In the genomic region with DNA sequence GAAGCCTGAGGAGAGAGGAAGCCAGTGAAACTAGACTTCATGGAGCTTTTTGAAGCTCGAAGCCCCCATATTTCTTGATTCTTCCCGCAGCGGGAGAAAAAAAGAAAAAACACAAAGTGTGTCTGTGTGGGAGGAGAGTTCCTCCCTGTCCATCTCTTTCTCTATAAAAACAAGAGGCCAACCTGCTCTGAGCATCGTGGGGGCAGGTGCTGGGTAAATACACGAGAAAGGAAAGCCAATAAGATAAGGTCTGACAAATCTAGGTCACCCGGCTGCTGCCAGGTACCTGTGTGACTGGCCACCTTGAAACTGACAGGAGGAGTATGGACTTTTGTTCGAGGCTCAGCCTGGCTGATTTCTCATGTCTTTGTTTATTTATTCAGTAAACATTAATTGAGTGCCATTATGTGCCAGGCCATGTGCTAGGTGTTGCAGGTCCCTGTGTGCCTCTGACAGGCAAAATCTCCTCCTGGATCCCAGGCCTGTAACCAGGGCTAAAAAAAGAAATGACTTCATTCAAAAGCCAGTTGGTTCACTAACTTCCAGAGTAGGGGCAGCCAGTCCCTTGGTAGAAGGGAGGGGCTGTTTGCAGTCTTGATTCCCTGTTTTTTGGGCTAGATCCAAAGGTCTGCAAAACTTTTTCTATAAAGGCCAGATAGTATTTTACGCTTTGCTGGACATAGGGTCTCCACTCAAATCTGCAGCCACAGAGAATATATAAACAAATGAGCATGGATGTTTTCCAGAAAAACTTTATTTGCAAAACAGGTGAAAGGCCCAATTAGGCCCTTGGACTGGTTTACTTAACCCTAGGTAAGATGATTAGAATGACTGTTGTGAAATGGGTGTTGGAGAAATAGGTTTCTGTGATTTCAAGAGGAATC, we compare ENCODE assay signal across 1 cellular context.
TF ChIP-seq lines count a peak whose summit lies in the region.

No MANE protein-coding gene starts in this region.

TF ChIP-seq in HepG2, 621 proteins besides CTCF, POLR2A, EP300 and RAD21 (continued from another document and continues in another):
- TF ChIP-seq, protein P1, sequence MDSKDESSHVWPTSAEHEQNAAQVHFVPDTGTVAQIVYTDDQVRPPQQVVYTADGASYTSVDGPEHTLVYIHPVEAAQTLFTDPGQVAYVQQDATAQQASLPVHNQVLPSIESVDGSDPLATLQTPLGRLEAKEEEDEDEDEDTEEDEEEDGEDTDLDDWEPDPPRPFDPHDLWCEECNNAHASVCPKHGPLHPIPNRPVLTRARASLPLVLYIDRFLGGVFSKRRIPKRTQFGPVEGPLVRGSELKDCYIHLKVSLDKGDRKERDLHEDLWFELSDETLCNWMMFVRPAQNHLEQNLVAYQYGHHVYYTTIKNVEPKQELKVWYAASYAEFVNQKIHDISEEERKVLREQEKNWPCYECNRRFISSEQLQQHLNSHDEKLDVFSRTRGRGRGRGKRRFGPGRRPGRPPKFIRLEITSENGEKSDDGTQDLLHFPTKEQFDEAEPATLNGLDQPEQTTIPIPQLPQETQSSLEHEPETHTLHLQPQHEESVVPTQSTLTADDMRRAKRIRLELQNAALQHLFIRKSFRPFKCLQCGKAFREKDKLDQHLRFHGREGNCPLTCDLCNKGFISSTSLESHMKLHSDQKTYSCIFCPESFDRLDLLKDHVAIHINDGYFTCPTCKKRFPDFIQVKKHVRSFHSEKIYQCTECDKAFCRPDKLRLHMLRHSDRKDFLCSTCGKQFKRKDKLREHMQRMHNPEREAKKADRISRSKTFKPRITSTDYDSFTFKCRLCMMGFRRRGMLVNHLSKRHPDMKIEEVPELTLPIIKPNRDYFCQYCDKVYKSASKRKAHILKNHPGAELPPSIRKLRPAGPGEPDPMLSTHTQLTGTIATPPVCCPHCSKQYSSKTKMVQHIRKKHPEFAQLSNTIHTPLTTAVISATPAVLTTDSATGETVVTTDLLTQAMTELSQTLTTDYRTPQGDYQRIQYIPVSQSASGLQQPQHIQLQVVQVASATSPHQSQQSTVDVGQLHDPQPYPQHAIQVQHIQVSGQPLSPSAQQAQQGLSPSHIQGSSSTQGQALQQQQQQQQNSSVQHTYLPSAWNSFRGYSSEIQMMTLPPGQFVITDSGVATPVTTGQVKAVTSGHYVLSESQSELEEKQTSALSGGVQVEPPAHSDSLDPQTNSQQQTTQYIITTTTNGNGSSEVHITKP (CRISPR knock-in tag; IDR thresholded peaks at IDR 0.05; ENCODE audit: low read depth): peak; percentile 87
- TF ChIP-seq NRL (CRISPR knock-in tag; IDR thresholded peaks at IDR 0.05; ENCODE audit: borderline replicate concordance) (no peak; the same call in 1 of the 2 replicates), RBFOX2 (IDR thresholded peaks at IDR 0.05; ENCODE audit: low read depth, low read length) (no peak), KDM1A (CRISPR knock-in tag; IDR thresholded peaks at IDR 0.05) (peak; percentile 88), ZNF839 (CRISPR knock-in tag; IDR thresholded peaks at IDR 0.05; ENCODE audit: borderline replicate concordance) (no peak), ARID2 (CRISPR knock-in tag; IDR thresholded peaks at IDR 0.05; ENCODE audit: borderline replicate concordance) (no peak), ZNF556 (CRISPR knock-in tag; IDR thresholded peaks at IDR 0.05; ENCODE audit: borderline replicate concordance) (0 out of 2 replicates have a peak, but pooled peaks have one; percentile 65), TRIM24 (CRISPR knock-in tag; IDR thresholded peaks at IDR 0.05) (no peak), ZNF790 (CRISPR knock-in tag; IDR thresholded peaks at IDR 0.05; ENCODE audit: borderline replicate concordance) (no peak), CHD2 (IDR thresholded peaks at IDR 0.05; ENCODE audit: low read depth, low read length) (no peak), ZNF7 (CRISPR knock-in tag; IDR thresholded peaks at IDR 0.05) (peak; percentile 98), ZBTB38 (CRISPR knock-in tag; IDR thresholded peaks at IDR 0.05) (no peak), KAT7 (CRISPR knock-in tag; IDR thresholded peaks at IDR 0.05; ENCODE audit: borderline replicate concordance) (no peak), JUNB (CRISPR knock-in tag; IDR thresholded peaks at IDR 0.05; ENCODE audit: borderline replicate concordance) (peak; percentile 74; the same call in 1 of the 2 replicates), POLR2AphosphoS2 (IDR thresholded peaks at IDR 0.05; ENCODE audit: low read depth, low read length) (no peak), ZNF501 (CRISPR knock-in tag; IDR thresholded peaks at IDR 0.05) (peak; percentile 81), BRCA1 (CRISPR knock-in tag; IDR thresholded peaks at IDR 0.05) (peak; percentile 48; the same call in 1 of the 2 replicates), SIN3B (IDR thresholded peaks at IDR 0.05; ENCODE audit: low read length) (no peak), ZNF326 (CRISPR knock-in tag; IDR thresholded peaks at IDR 0.05; ENCODE audit: borderline replicate concordance) (no peak), KMT2B (CRISPR knock-in tag; IDR thresholded peaks at IDR 0.05) (no peak; the same call in none of the 2 replicates), MYNN (CRISPR knock-in tag; IDR thresholded peaks at IDR 0.05; ENCODE audit: low read depth) (no peak), ZNF746 (CRISPR knock-in tag; IDR thresholded peaks at IDR 0.05) (peak; percentile 91), ZBTB3 (CRISPR knock-in tag; IDR thresholded peaks at IDR 0.05; ENCODE audit: borderline replicate concordance, low read depth) (0 out of 2 replicates have a peak, but pooled peaks have one; percentile 38), GLI4 (CRISPR knock-in tag; IDR thresholded peaks at IDR 0.05; ENCODE audit: borderline replicate concordance) (0 out of 2 replicates have a peak, but pooled peaks have one; percentile 47), KDM6A (CRISPR knock-in tag; IDR thresholded peaks at IDR 0.05; ENCODE audit: low read depth) (peak; percentile 96), ZSCAN20 (CRISPR knock-in tag; IDR thresholded peaks at IDR 0.05; ENCODE audit: borderline replicate concordance) (no peak), ZBTB20 (CRISPR knock-in tag; IDR thresholded peaks at IDR 0.05; ENCODE audit: borderline replicate concordance, low read depth) (peak; percentile 69), MEF2D (CRISPR knock-in tag; IDR thresholded peaks at IDR 0.05) (peak; percentile 99), KLF13 (CRISPR knock-in tag; IDR thresholded peaks at IDR 0.05) (no peak), ZNF75D (CRISPR knock-in tag; IDR thresholded peaks at IDR 0.05; ENCODE audit: borderline replicate concordance) (no peak), SOX13 (IDR thresholded peaks at IDR 0.05) (peak; percentile 94), SOX13 (CRISPR knock-in tag; conservative IDR thresholded peaks at IDR 0.05 in 1 of 2, IDR thresholded peaks at IDR 0.05 in 1 of 2) (peak in 1 of 2 experiments; percentile 98; a peak in 2 of 4 replicates)
- TF ChIP-seq, protein P2, sequence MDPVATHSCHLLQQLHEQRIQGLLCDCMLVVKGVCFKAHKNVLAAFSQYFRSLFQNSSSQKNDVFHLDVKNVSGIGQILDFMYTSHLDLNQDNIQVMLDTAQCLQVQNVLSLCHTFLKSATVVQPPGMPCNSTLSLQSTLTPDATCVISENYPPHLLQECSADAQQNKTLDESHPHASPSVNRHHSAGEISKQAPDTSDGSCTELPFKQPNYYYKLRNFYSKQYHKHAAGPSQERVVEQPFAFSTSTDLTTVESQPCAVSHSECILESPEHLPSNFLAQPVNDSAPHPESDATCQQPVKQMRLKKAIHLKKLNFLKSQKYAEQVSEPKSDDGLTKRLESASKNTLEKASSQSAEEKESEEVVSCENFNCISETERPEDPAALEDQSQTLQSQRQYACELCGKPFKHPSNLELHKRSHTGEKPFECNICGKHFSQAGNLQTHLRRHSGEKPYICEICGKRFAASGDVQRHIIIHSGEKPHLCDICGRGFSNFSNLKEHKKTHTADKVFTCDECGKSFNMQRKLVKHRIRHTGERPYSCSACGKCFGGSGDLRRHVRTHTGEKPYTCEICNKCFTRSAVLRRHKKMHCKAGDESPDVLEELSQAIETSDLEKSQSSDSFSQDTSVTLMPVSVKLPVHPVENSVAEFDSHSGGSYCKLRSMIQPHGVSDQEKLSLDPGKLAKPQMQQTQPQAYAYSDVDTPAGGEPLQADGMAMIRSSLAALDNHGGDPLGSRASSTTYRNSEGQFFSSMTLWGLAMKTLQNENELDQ (CRISPR knock-in tag; IDR thresholded peaks at IDR 0.05; ENCODE audit: borderline replicate concordance): no peak
- TF ChIP-seq, protein P3, sequence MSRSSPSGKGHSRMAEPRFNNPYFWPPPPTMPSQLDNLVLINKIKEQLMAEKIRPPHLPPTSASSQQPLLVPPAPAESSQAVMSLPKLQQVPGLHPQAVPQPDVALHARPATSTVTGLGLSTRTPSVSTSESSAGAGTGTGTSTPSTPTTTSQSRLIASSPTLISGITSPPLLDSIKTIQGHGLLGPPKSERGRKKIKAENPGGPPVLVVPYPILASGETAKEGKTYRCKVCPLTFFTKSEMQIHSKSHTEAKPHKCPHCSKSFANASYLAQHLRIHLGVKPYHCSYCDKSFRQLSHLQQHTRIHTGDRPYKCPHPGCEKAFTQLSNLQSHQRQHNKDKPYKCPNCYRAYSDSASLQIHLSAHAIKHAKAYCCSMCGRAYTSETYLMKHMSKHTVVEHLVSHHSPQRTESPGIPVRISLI (CRISPR knock-in tag; IDR thresholded peaks at IDR 0.05; ENCODE audit: borderline replicate concordance): peak; percentile 95
- TF ChIP-seq, protein P4, sequence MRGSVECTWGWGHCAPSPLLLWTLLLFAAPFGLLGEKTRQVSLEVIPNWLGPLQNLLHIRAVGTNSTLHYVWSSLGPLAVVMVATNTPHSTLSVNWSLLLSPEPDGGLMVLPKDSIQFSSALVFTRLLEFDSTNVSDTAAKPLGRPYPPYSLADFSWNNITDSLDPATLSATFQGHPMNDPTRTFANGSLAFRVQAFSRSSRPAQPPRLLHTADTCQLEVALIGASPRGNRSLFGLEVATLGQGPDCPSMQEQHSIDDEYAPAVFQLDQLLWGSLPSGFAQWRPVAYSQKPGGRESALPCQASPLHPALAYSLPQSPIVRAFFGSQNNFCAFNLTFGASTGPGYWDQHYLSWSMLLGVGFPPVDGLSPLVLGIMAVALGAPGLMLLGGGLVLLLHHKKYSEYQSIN (CRISPR knock-in tag; IDR thresholded peaks at IDR 0.05; ENCODE audit: borderline replicate concordance): no peak
- TF ChIP-seq, protein P5, sequence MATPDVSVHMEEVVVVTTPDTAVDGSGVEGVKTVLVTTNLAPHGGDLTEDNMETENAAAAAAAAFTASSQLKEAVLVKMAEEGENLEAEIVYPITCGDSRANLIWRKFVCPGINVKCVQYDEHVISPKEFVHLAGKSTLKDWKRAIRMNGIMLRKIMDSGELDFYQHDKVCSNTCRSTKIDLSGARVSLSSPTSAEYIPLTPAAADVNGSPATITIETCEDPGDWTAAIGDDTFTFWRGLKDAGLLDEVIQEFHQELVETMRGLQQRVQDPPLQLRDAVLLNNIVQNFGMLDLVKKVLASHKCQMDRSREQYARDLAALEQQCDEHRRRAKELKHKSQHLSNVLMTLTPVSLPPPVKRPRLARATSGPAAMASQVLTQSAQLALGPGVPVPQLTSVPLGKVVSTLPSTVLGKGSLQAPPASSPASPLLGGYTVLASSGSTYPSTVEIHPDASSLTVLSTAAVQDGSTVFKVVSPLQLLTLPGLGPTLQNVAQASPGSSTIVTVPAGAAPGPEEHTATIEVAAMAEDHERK (CRISPR knock-in tag; IDR thresholded peaks at IDR 0.05; ENCODE audit: low read depth): 0 out of 2 replicates have a peak, but pooled peaks have one; percentile 16
- TF ChIP-seq, protein P6, sequence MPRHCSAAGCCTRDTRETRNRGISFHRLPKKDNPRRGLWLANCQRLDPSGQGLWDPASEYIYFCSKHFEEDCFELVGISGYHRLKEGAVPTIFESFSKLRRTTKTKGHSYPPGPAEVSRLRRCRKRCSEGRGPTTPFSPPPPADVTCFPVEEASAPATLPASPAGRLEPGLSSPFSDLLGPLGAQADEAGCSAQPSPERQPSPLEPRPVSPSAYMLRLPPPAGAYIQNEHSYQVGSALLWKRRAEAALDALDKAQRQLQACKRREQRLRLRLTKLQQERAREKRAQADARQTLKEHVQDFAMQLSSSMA (CRISPR knock-in tag; IDR thresholded peaks at IDR 0.05): no peak
- TF ChIP-seq, protein P7, sequence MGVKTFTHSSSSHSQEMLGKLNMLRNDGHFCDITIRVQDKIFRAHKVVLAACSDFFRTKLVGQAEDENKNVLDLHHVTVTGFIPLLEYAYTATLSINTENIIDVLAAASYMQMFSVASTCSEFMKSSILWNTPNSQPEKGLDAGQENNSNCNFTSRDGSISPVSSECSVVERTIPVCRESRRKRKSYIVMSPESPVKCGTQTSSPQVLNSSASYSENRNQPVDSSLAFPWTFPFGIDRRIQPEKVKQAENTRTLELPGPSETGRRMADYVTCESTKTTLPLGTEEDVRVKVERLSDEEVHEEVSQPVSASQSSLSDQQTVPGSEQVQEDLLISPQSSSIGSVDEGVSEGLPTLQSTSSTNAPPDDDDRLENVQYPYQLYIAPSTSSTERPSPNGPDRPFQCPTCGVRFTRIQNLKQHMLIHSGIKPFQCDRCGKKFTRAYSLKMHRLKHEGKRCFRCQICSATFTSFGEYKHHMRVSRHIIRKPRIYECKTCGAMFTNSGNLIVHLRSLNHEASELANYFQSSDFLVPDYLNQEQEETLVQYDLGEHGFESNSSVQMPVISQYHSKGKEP (CRISPR knock-in tag; IDR thresholded peaks at IDR 0.05): no peak
- TF ChIP-seq, protein P8, sequence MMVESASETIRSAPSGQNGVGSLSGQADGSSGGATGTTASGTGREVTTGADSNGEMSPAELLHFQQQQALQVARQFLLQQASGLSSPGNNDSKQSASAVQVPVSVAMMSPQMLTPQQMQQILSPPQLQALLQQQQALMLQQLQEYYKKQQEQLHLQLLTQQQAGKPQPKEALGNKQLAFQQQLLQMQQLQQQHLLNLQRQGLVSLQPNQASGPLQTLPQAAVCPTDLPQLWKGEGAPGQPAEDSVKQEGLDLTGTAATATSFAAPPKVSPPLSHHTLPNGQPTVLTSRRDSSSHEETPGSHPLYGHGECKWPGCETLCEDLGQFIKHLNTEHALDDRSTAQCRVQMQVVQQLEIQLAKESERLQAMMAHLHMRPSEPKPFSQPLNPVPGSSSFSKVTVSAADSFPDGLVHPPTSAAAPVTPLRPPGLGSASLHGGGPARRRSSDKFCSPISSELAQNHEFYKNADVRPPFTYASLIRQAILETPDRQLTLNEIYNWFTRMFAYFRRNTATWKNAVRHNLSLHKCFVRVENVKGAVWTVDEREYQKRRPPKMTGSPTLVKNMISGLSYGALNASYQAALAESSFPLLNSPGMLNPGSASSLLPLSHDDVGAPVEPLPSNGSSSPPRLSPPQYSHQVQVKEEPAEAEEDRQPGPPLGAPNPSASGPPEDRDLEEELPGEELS (CRISPR knock-in tag; IDR thresholded peaks at IDR 0.05): peak; percentile 99
- TF ChIP-seq, protein P9, sequence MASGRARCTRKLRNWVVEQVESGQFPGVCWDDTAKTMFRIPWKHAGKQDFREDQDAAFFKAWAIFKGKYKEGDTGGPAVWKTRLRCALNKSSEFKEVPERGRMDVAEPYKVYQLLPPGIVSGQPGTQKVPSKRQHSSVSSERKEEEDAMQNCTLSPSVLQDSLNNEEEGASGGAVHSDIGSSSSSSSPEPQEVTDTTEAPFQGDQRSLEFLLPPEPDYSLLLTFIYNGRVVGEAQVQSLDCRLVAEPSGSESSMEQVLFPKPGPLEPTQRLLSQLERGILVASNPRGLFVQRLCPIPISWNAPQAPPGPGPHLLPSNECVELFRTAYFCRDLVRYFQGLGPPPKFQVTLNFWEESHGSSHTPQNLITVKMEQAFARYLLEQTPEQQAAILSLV (CRISPR knock-in tag; IDR thresholded peaks at IDR 0.05; ENCODE audit: borderline replicate concordance): peak; percentile 82; the same call in 1 of the 2 replicates
- TF ChIP-seq, protein P10, sequence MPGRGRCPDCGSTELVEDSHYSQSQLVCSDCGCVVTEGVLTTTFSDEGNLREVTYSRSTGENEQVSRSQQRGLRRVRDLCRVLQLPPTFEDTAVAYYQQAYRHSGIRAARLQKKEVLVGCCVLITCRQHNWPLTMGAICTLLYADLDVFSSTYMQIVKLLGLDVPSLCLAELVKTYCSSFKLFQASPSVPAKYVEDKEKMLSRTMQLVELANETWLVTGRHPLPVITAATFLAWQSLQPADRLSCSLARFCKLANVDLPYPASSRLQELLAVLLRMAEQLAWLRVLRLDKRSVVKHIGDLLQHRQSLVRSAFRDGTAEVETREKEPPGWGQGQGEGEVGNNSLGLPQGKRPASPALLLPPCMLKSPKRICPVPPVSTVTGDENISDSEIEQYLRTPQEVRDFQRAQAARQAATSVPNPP (CRISPR knock-in tag; IDR thresholded peaks at IDR 0.05): 0 out of 2 replicates have a peak, but pooled peaks have one; percentile 23
